8 cellular contexts compared by ENCODE assay signal in genomic region chr17:46978489-46979022, GRCh38. TPM values are rescaled to one million over a fixed set of nuclear protein-coding genes. Genes with fewer than 3 reads are reported as not detected.
A peak's percentile ranks its signal among the peaks of the same experiment; 100 is the strongest.
DNase-seq lines count a peak whose midpoint lies in the region; ATAC-seq and TF ChIP-seq lines count a peak whose summit lies in the region.

No MANE protein-coding gene starts in this region.

- no peaks in the 10 kb centered on the region for H3K9me3 ChIP-seq in BE2C
- H3K9me3 ChIP-seq in lower lobe of right lung: no peaks in the 10 kb centered on the region

- H3K4me3 Mint-ChIP-seq in IgD-negative memory B cell (peak overlapping the region in 3 of 4 donors; percentile 70 to 85 (median 77)), MCF 10A (ENCODE audit: unreplicated experiment) (peak overlapping the region; percentile 54), type B pancreatic cell (peak overlapping the region; percentile 93)

- no peak overlapping the region for H3K27ac Mint-ChIP-seq in IgD-negative memory B cell
- H3K27ac Mint-ChIP-seq in MCF 10A (ENCODE audit: low read depth, unreplicated experiment): no peak overlapping the region
- no peak overlapping the region for H3K27ac Mint-ChIP-seq in type B pancreatic cell

- TF ChIP-seq CTCF in BE2C (IDR thresholded peaks at IDR 0.05; ENCODE audit: low read depth, low read length) (no peak), MCF 10A (IDR thresholded peaks at IDR 0.05; ENCODE audit: unreplicated experiment) (no peak), lower lobe of right lung (IDR thresholded peaks at IDR 0.05) (no peak), type B pancreatic cell (conservative IDR thresholded peaks at IDR 0.05) (no peak), RWPE1 (conservative IDR thresholded peaks at IDR 0.05; ENCODE audit: low read depth) (no peak)

- CTCF ChIA-PET in MCF 10A (lab: Yijun Ruan, JAX) (no interaction called here), RWPE1 (lab: Yijun Ruan, JAX) (no interaction called here)

- peaks cover 20% of the 10 kb centered on the region for H3K27me3 ChIP-seq in BE2C
- H3K27me3 ChIP-seq in lower lobe of right lung (ENCODE audit: low read depth): peaks cover 42% of the 10 kb centered on the region

- H3K27me3 Mint-ChIP-seq in IgD-negative memory B cell: peaks cover 36% of the 10 kb centered on the region
- peaks cover 65% of the 10 kb centered on the region for H3K27me3 Mint-ChIP-seq in MCF 10A (ENCODE audit: insufficient read depth, unreplicated experiment)
- peaks cover 76% of the 10 kb centered on the region for H3K27me3 Mint-ChIP-seq in type B pancreatic cell

- H3K9me3 Mint-ChIP-seq in IgD-negative memory B cell (no peaks in the 10 kb centered on the region), MCF 10A (ENCODE audit: unreplicated experiment) (no peaks in the 10 kb centered on the region), type B pancreatic cell (no peaks in the 10 kb centered on the region)

- POLR2A ChIA-PET in MCF 10A (lab: Yijun Ruan, JAX) (no interaction called here), RWPE1 (lab: Yijun Ruan, JAX; ENCODE audit: low non-redundant PET) (no interaction called here)

- H3K4me1 ChIP-seq in BE2C: peaks cover 3% of the 10 kb centered on the region; the same call in 1 of the 2 replicates
- H3K4me1 ChIP-seq in lower lobe of right lung: peaks cover 20% of the 10 kb centered on the region

- H3K4me3 ChIP-seq in BE2C (ENCODE audit: low read depth, low read length) (peak overlapping the region; percentile 61), lower lobe of right lung (peak overlapping the region; percentile 61)

- DNase-seq in BE2C (peak; percentile 28), MCF 10A (ENCODE audit: unreplicated experiment) (no peak), lower lobe of right lung (no peak), type B pancreatic cell (ENCODE audit: extremely low spot score, unreplicated experiment) (no peak), RWPE1 (ENCODE audit: low spot score) (no peak), UCSD-AML1 (lab: John Stamatoyannopoulos, UW; ENCODE audit: unreplicated experiment) (no peak)
- DNase-seq in effector CD8-positive, alpha-beta T cell (lab: John Stamatoyannopoulos, UW): no peak

- H3K27ac ChIP-seq in lower lobe of right lung (no peak overlapping the region), RWPE1 (no peak overlapping the region)

- no TSS peak for BruUV-seq in MCF 10A (replicated peaks; lab: Mats Ljungman, UMichigan)

- H3K4me1 Mint-ChIP-seq in IgD-negative memory B cell (peaks cover 6 to 14% (median 9%) of the 10 kb centered on the region in 3 donors), MCF 10A (ENCODE audit: insufficient read depth, unreplicated experiment) (no peaks in the 10 kb centered on the region), type B pancreatic cell (ENCODE audit: unreplicated experiment) (peaks cover 17% of the 10 kb centered on the region)

- ATAC-seq in lower lobe of right lung: peak; percentile 22 to 23

- H3K36me3 ChIP-seq in BE2C (no peaks in the 10 kb centered on the region), lower lobe of right lung (no peaks in the 10 kb centered on the region)

- intact Hi-C loops in MCF 10A (cut with micrococcal nuclease): no loop called here
- intact Hi-C loops in lower lobe of right lung (cut with DNase I): no loop called here

- H3K36me3 Mint-ChIP-seq in IgD-negative memory B cell (peaks cover 5% of the 10 kb centered on the region), MCF 10A (ENCODE audit: insufficient read depth, unreplicated experiment) (no peaks in the 10 kb centered on the region), type B pancreatic cell (no peaks in the 10 kb centered on the region)

RNA-seq across cellular contexts. Expression of gene RPRML, which starts 0.5 kb away (rescaled TPM):
- polyA plus RNA-seq in BE2C (2012; ENCODE audit: insufficient read depth, insufficient read length, low read depth): 4.7 TPM
- polyA plus RNA-seq in IgD-negative memory B cell: 0.28 TPM
- not detected in 2 replicates for total RNA-seq in MCF 10A (2022)
- not detected for total RNA-seq in lower lobe of right lung
- total RNA-seq in type B pancreatic cell (ENCODE audit: low replicate concordance): 0.43 and 0.46 TPM in 2 replicates

RNA-seq across cellular contexts. Expression of gene GOSR2, which starts 55.6 kb away (rescaled TPM):
- 94.5 TPM for polyA plus RNA-seq in BE2C (2012; ENCODE audit: insufficient read depth, insufficient read length, low read depth)
- 49.2 TPM for polyA plus RNA-seq in IgD-negative memory B cell
- 78.3 and 84.0 TPM in 2 replicates for total RNA-seq in MCF 10A (2022)
- total RNA-seq in lower lobe of right lung: 55.2 TPM
- 60.2 and 63.4 TPM in 2 replicates for total RNA-seq in type B pancreatic cell (ENCODE audit: low replicate concordance)
